ENCODE assay signal across 8 cellular contexts in genomic region chr13:44141725-44142539, GRCh38.
A peak's percentile ranks its signal among the peaks of the same experiment; 100 is the strongest.
DNase-seq lines count a peak whose midpoint lies in the region; TF ChIP-seq lines count a peak whose summit lies in the region.

No MANE protein-coding gene starts in this region.

- H3K4me3 ChIP-seq in GM06990 (replicated peaks; ENCODE audit: low read depth, low read length) (peak overlapping the region; percentile 70), HFF-Myc (replicated peaks; ENCODE audit: low read depth, low read length) (peak overlapping the region; percentile 53), SK-N-SH (ENCODE audit: low read depth in 2 of 2, low read length in 1 of 2) (peak overlapping the region; percentile 61 to 69), thymus (ENCODE audit: low read length) (peak overlapping the region; percentile 57)

- no peaks in the 10 kb centered on the region for H3K9me2 ChIP-seq in SK-N-SH

- WGBS in SK-N-SH (ENCODE audit: low lambda C conversion rate), result 2% methylated on average over 40 of the region's 84 CpGs
- WGBS in thymus, result under 1% methylated on average over 76 of the region's 84 CpGs

- TF ChIP-seq CTCF in GM06990 (IDR thresholded peaks at IDR 0.05; ENCODE audit: insufficient read depth, low read length, poor library complexity, severe bottlenecking) (no peak), HFF-Myc (IDR thresholded peaks at IDR 0.05; ENCODE audit: low read depth, low read length, missing control alignments) (no peak), SK-N-SH (IDR thresholded peaks at IDR 0.05) (no peak), glutamatergic neuron (IDR thresholded peaks at IDR 0.05; ENCODE audit: partially characterized antibody, unreplicated experiment) (no peak), osteocyte (IDR thresholded peaks at IDR 0.05) (no peak)

- H3K9me3 Mint-ChIP-seq in activated naive CD8-positive, alpha-beta T cell (ENCODE audit: low read depth), result no peaks in the 10 kb centered on the region
- H3K9me3 Mint-ChIP-seq in glutamatergic neuron (ENCODE audit: unreplicated experiment), result peaks cover 2% of the 10 kb centered on the region
- no peaks in the 10 kb centered on the region for H3K9me3 Mint-ChIP-seq in osteocyte (ENCODE audit: unreplicated experiment)

- CTCF ChIA-PET in SK-N-SH (lab: Yijun Ruan, JAX), result interaction anchor here (0.7 to 1.7 kb wide), 3 partner anchors 49 to 296 kb away, joined by 3 to 9 read pairs (median 3); no protein-coding TSS in a partner anchor

- peak overlapping the region; percentile 90 for H3K4me2 ChIP-seq in SK-N-SH

- H3K36me3 Mint-ChIP-seq in activated naive CD8-positive, alpha-beta T cell, result peaks cover 2% of the 10 kb centered on the region
- H3K36me3 Mint-ChIP-seq in glutamatergic neuron (ENCODE audit: unreplicated experiment) (no peaks in the 10 kb centered on the region), osteocyte (ENCODE audit: unreplicated experiment) (no peaks in the 10 kb centered on the region)

- TF ChIP-seq EP300 in SK-N-SH (IDR thresholded peaks at IDR 0.05; ENCODE audit: borderline replicate concordance in 1 of 2, low read depth in 1 of 2, low read length in 1 of 2), result peak in 1 of 2 experiments; percentile 25; a peak in 1 of 4 replicates

- H3K4me1 ChIP-seq in SK-N-SH (ENCODE audit: control insufficient read depth in 1 of 2, insufficient read depth in 2 of 2, low read depth in 1 of 2, low read length in 1 of 2), result peaks cover 0 to 16% of the 10 kb centered on the region in 2 experiments; a peak in 2 of 4 replicates
- peaks cover 5% of the 10 kb centered on the region for H3K4me1 ChIP-seq in thymus (ENCODE audit: control insufficient read depth, insufficient read depth, low read length)

- H4K20me1 ChIP-seq in SK-N-SH (ENCODE audit: insufficient read depth), result no peaks in the 10 kb centered on the region

- peak overlapping the region; percentile 94 for H3K9ac ChIP-seq in SK-N-SH

- H3K27ac ChIP-seq in SK-N-SH (ENCODE audit: low read depth in 2 of 2, low read length in 1 of 2) (peak overlapping the region; percentile 89 to 94), thymus (ENCODE audit: low read depth) (peak overlapping the region; percentile 64)

- TF ChIP-seq RAD21 in SK-N-SH (IDR thresholded peaks at IDR 0.05; ENCODE audit: low read length), result peak; percentile 45

- H3K4me1 Mint-ChIP-seq in activated naive CD8-positive, alpha-beta T cell (ENCODE audit: low read depth), result peaks cover 20% of the 10 kb centered on the region
- H3K4me1 Mint-ChIP-seq in glutamatergic neuron (ENCODE audit: low read depth, unreplicated experiment) (peaks cover 3% of the 10 kb centered on the region), osteocyte (ENCODE audit: unreplicated experiment) (peaks cover 15% of the 10 kb centered on the region)

- POLR2A ChIA-PET in SK-N-SH (lab: Yijun Ruan, JAX), result interaction anchor here (0.6 to 2.5 kb wide), 3 partner anchors 191 to 1272 kb away, joined by 3 to 11 read pairs (median 4); no protein-coding TSS in a partner anchor

- no peaks in the 10 kb centered on the region for H3K27me3 Mint-ChIP-seq in activated naive CD8-positive, alpha-beta T cell
- H3K27me3 Mint-ChIP-seq in glutamatergic neuron (ENCODE audit: unreplicated experiment), result peaks cover 3% of the 10 kb centered on the region
- H3K27me3 Mint-ChIP-seq in osteocyte (ENCODE audit: unreplicated experiment), result no peaks in the 10 kb centered on the region

- H3F3A ChIP-seq in SK-N-SH (replicated peaks; ENCODE audit: insufficient read depth), result no peaks in the 10 kb centered on the region

- H3K9me3 ChIP-seq in SK-N-SH, result no peaks in the 10 kb centered on the region
- no peaks in the 10 kb centered on the region for H3K9me3 ChIP-seq in thymus (ENCODE audit: control insufficient read depth)

- H3K4me3 Mint-ChIP-seq in activated naive CD8-positive, alpha-beta T cell, result peak overlapping the region; percentile 92
- peak overlapping the region; percentile 94 for H3K4me3 Mint-ChIP-seq in glutamatergic neuron (ENCODE audit: unreplicated experiment)
- H3K4me3 Mint-ChIP-seq in osteocyte (ENCODE audit: unreplicated experiment), result peak overlapping the region; percentile 89

- peak; percentile 95 for DNase-seq in GM06990 (ENCODE audit: extremely low read depth, insufficient read length)
- DNase-seq in HFF-Myc (ENCODE audit: extremely low read depth, low read depth), result peak; percentile 72
- peak; percentile 92 for DNase-seq in MV-4-11 (lab: John Stamatoyannopoulos, UW)
- DNase-seq in SK-N-SH, result peak; percentile 100
- peak; percentile 100 for DNase-seq in glutamatergic neuron
- DNase-seq in osteocyte (ENCODE audit: extremely low spot score, unreplicated experiment), result peak; percentile 100

- H3K36me3 ChIP-seq in GM06990 (ENCODE audit: control insufficient read depth, insufficient read depth, low read length) (no peaks in the 10 kb centered on the region), SK-N-SH (replicated peaks in 1 of 2; ENCODE audit: control insufficient read depth in 1 of 2, insufficient read depth in 2 of 2, low read length in 1 of 2) (no peaks in the 10 kb centered on the region), thymus (ENCODE audit: control insufficient read depth, insufficient read depth) (no peaks in the 10 kb centered on the region)

- H3K27ac Mint-ChIP-seq in activated naive CD8-positive, alpha-beta T cell, result peak overlapping the region; percentile 90
- H3K27ac Mint-ChIP-seq in glutamatergic neuron (ENCODE audit: unreplicated experiment) (peak overlapping the region; percentile 93), osteocyte (ENCODE audit: unreplicated experiment) (peak overlapping the region; percentile 98)

- no peaks in the 10 kb centered on the region for H3K27me3 ChIP-seq in GM06990 (replicated peaks; ENCODE audit: control insufficient read depth, insufficient read depth, low read length)
- no peaks in the 10 kb centered on the region for H3K27me3 ChIP-seq in SK-N-SH (ENCODE audit: insufficient read depth)
- H3K27me3 ChIP-seq in thymus (ENCODE audit: control insufficient read depth, insufficient read depth), result no peaks in the 10 kb centered on the region

- peak overlapping the region; percentile 95 for H2AFZ ChIP-seq in SK-N-SH (ENCODE audit: low read depth)

- no peaks in the 10 kb centered on the region for H3K79me2 ChIP-seq in SK-N-SH (ENCODE audit: insufficient read depth)

TF ChIP-seq in SK-N-SH, 30 proteins besides CTCF, POLR2A, EP300 and RAD21 (continues in another document):
- TF ChIP-seq NRF1 (IDR thresholded peaks at IDR 0.05; ENCODE audit: low read depth, low read length) (no peak), YY1 (IDR thresholded peaks at IDR 0.05; ENCODE audit: low read depth) (0 out of 2 replicates have a peak, but pooled peaks have one; percentile 20), PBX3 (IDR thresholded peaks at IDR 0.05) (peak; percentile 99), FOSL2 (IDR thresholded peaks at IDR 0.05; ENCODE audit: borderline replicate concordance, low read depth) (no peak), NFIC (IDR thresholded peaks at IDR 0.05; ENCODE audit: borderline replicate concordance) (peak; percentile 82), MXI1 (IDR thresholded peaks at IDR 0.05; ENCODE audit: low read depth, low read length) (peak; percentile 44; the same call in 1 of the 2 replicates), USF2 (IDR thresholded peaks at IDR 0.05; ENCODE audit: borderline replicate concordance, low read depth, low read length) (no peak), POLR2AphosphoS5 (IDR thresholded peaks at IDR 0.05; ENCODE audit: low read depth, low read length) (peak; percentile 92), FOXM1 (IDR thresholded peaks at IDR 0.05; ENCODE audit: low read depth) (no peak), USF1 (IDR thresholded peaks at IDR 0.05; ENCODE audit: borderline replicate concordance, low read depth) (no peak), CHD2 (IDR thresholded peaks at IDR 0.05; ENCODE audit: low read length, partially characterized antibody) (peak; percentile 63), EZH2phosphoT487 (IDR thresholded peaks at IDR 0.05; ENCODE audit: borderline replicate concordance, low read depth) (no peak), SMC3 (IDR thresholded peaks at IDR 0.05; ENCODE audit: low read depth, low read length) (no peak), SIN3A (IDR thresholded peaks at IDR 0.05; ENCODE audit: borderline replicate concordance, low read depth, low read length) (peak; percentile 34; the same call in 1 of the 2 replicates), RXRA (IDR thresholded peaks at IDR 0.05; ENCODE audit: borderline replicate concordance, low read depth) (peak; percentile 50; the same call in 1 of the 2 replicates), JUND (IDR thresholded peaks at IDR 0.05) (no peak), MAX (IDR thresholded peaks at IDR 0.05; ENCODE audit: low read depth) (peak; percentile 86), TEAD4 (IDR thresholded peaks at IDR 0.05; ENCODE audit: borderline replicate concordance, insufficient read depth) (0 out of 2 replicates have a peak, but pooled peaks have one; percentile 15), ELF1 (IDR thresholded peaks at IDR 0.05) (no peak)

Comparison
In these comparisons a context has a peak if more than half of its experiments do, and no peak if none do; other contexts are left out.
1. Peak in every context shown above with its lines: DNase-seq, H3K4me3 ChIP-seq and H3K27ac ChIP-seq.